In genomic region chr3:71498053-71498452, GRCh38 we compare ENCODE assay signal across 12 cellular contexts.
A peak's percentile ranks its signal among the peaks of the same experiment; 100 is the strongest.
DNase-seq lines count a peak whose midpoint lies in the region; ATAC-seq and TF ChIP-seq lines count a peak whose summit lies in the region.
"Had no signal": no experiment of that assay in that cellular context is flagged by ENCODE, and none has a peak within 500 bp of the region (broad histone marks: within the 10 kb centered on the region; RNA-seq: fewer than 3 reads in every experiment).

No MANE protein-coding gene starts in this region.

- 73 to 80% methylated on average over 3 to 4 of the region's 4 CpGs for WGBS in gastroesophageal sphincter (ENCODE audit: low coverage in 1 of 2), 2 donors

- H3K27ac ChIP-seq in C4-2B, result peak overlapping the region; percentile 33; the same call in 1 of the 2 replicates
- H3K27ac ChIP-seq in gastroesophageal sphincter, result peak overlapping the region in 3 of 4 donors; percentile 44 to 61 (median 60)

- peaks cover 0 to 40% (median 20%) of the 10 kb centered on the region in 3 donors for H3K4me1 ChIP-seq in gastroesophageal sphincter
- H3K4me1 ChIP-seq: BE2C had no signal

- H3K9me3 ChIP-seq in gastroesophageal sphincter, result no peaks in the 10 kb centered on the region
- H3K9me3 ChIP-seq: BE2C had no signal

- TF ChIP-seq CTCF in C4-2B (conservative IDR thresholded peaks at IDR 0.05), result no peak
- no peak for TF ChIP-seq CTCF in gastroesophageal sphincter (IDR thresholded peaks at IDR 0.05)
- no peak for TF ChIP-seq CTCF in nephron (IDR thresholded peaks at IDR 0.05; ENCODE audit: unreplicated experiment in 3 of 3)

- no peaks in the 10 kb centered on the region for H3K27me3 ChIP-seq in gastroesophageal sphincter
- H3K27me3 ChIP-seq: BE2C had no signal

- no peak overlapping the region for H3K4me3 ChIP-seq in gastroesophageal sphincter

- ATAC-seq in gastroesophageal sphincter, result no peak
- ATAC-seq: activated CD8-positive, alpha-beta memory T cell treated with anti-CD3 and anti-CD28 coated beads, Interleukin-2, amount 10 ng/mL, durations not matched to agents 7 days and 5 days; PC-3 had no signal

- DNase-seq in NCI-H69 (lab: John Stamatoyannopoulos, UW), result peak; percentile 1
- no peak for DNase-seq in NCI-H1048 (lab: John Stamatoyannopoulos, UW)
- DNase-seq in NCI-H2107 (lab: John Stamatoyannopoulos, UW), result no peak
- DNase-seq in T-helper 1 cell, result no peak
- DNase-seq in dermis blood vessel endothelial cell, result no peak
- DNase-seq: activated CD8-positive, alpha-beta memory T cell treated with anti-CD3 and anti-CD28 coated beads, Interleukin-2, amount 10 ng/mL, durations not matched to agents 7 days and 5 days; BE2C; NCI-H226; PC-3 had no signal

- H3K36me3 ChIP-seq in gastroesophageal sphincter, result peaks cover 0 to 4% of the 10 kb centered on the region in 2 donors
- H3K36me3 ChIP-seq: BE2C had no signal

- peaks cover 5% of the 10 kb centered on the region for H3K9me3 Mint-ChIP-seq in nephron

- peaks cover 27% of the 10 kb centered on the region for H3K4me1 Mint-ChIP-seq in nephron

- TF ChIP-seq POLR2A in gastroesophageal sphincter (IDR thresholded peaks at IDR 0.05), result no peak

- H3K36me3 Mint-ChIP-seq in nephron (ENCODE audit: low read depth), result peaks cover 22% of the 10 kb centered on the region

- H3K4me3 Mint-ChIP-seq in nephron, result no peak overlapping the region
- H3K4me3 Mint-ChIP-seq: activated CD8-positive, alpha-beta memory T cell treated with anti-CD3 and anti-CD28 coated beads, Interleukin-2, amount 10 ng/mL, durations not matched to agents 7 days and 5 days had no signal

- no peaks in the 10 kb centered on the region for H3K27me3 Mint-ChIP-seq in nephron (ENCODE audit: low read depth)
- H3K27me3 Mint-ChIP-seq: activated CD8-positive, alpha-beta memory T cell treated with anti-CD3 and anti-CD28 coated beads, Interleukin-2, amount 10 ng/mL, durations not matched to agents 7 days and 5 days had no signal

- no peak for TF ChIP-seq EP300 in gastroesophageal sphincter (IDR thresholded peaks at IDR 0.05)

- peak overlapping the region; percentile 27 to 72 (median 63) for H3K27ac Mint-ChIP-seq in nephron
- H3K27ac Mint-ChIP-seq: activated CD8-positive, alpha-beta memory T cell treated with anti-CD3 and anti-CD28 coated beads, Interleukin-2, amount 10 ng/mL, durations not matched to agents 7 days and 5 days had no signal
